In genomic region chr9:84283895-84284294, GRCh38 we compare ENCODE assay signal across 1 cellular context.
TF ChIP-seq lines count a peak whose summit lies in the region.

No MANE protein-coding gene starts in this region.

TF ChIP-seq in IMR-90, 13 proteins besides CTCF, POLR2A, EP300 and RAD21 (continued from another document):
- TF ChIP-seq BHLHE40 (IDR thresholded peaks at IDR 0.05; ENCODE audit: low read depth, low read length) (no peak), CHD1 (IDR thresholded peaks at IDR 0.05; ENCODE audit: low read depth, low read length) (no peak), FOS (IDR thresholded peaks at IDR 0.05; ENCODE audit: low read depth, low read length) (no peak), ELK1 (IDR thresholded peaks at IDR 0.05; ENCODE audit: borderline replicate concordance, low read depth, low read length) (no peak), CEBPB (IDR thresholded peaks at IDR 0.05; ENCODE audit: low read depth, low read length) (no peak), NFE2L2 (IDR thresholded peaks at IDR 0.05; ENCODE audit: low read depth, low read length) (no peak), RFX5 (IDR thresholded peaks at IDR 0.05; ENCODE audit: low read depth, low read length) (no peak)
